8 cellular contexts compared by ENCODE assay signal in genomic region chr22:39502789-39503464, GRCh38. TPM values are rescaled to one million over a fixed set of nuclear protein-coding genes. Genes with fewer than 3 reads are reported as not detected.
A peak's percentile ranks its signal among the peaks of the same experiment; 100 is the strongest.
DNase-seq lines count a peak whose midpoint lies in the region; ATAC-seq and TF ChIP-seq lines count a peak whose summit lies in the region.

No MANE protein-coding gene starts in this region.

- POLR2A ChIA-PET in activated CD8-positive, alpha-beta T cell treated with anti-CD3 and anti-CD28 coated beads for 36 hours (lab: Charles Lee): interaction anchor here (0.8 to 4.4 kb wide), 6 partner anchors 13 to 56 kb away, joined by 3 to 48 read pairs (median 9); partner anchors contain the start of gene ATF4

- H3K9me3 ChIP-seq in iPS-18c (ENCODE audit: control insufficient read depth, insufficient read depth, low read length): no peaks in the 10 kb centered on the region

- ATAC-seq in activated CD8-positive, alpha-beta T cell treated with anti-CD3 and anti-CD28 coated beads for 36 hours: no peak
- ATAC-seq in HG02981 (IDR thresholded peaks at IDR 0.05; ENCODE audit: unreplicated experiment): no peak

- CTCF ChIA-PET in activated naive CD4-positive, alpha-beta T cell treated with anti-CD3 and anti-CD28 coated beads for 36 hours (lab: Charles Lee): interaction anchor here (1.0 to 2.5 kb wide), 4 partner anchors 10 to 26 kb away, joined by 3 to 11 read pairs (median 6); no protein-coding TSS in a partner anchor
- CTCF ChIA-PET in activated CD8-positive, alpha-beta T cell treated with anti-CD3 and anti-CD28 coated beads for 36 hours (lab: Charles Lee): interaction anchor here (1.0 to 17.7 kb wide), 5 partner anchors 10 to 25 kb away, joined by 3 to 323 read pairs (median 15); partner anchors contain the start of genes ATF4 and RPS19BP1

- no peaks in the 10 kb centered on the region for H3K9me3 Mint-ChIP-seq in activated naive CD4-positive, alpha-beta T cell treated with anti-CD3 and anti-CD28 coated beads for 36 hours
- H3K9me3 Mint-ChIP-seq in activated CD8-positive, alpha-beta T cell treated with anti-CD3 and anti-CD28 coated beads for 36 hours: no peaks in the 10 kb centered on the region

- H3K27ac ChIP-seq in substantia nigra (ENCODE audit: low read depth, low read length, poor library complexity, severe bottlenecking): peak overlapping the region; percentile 92

- H3K4me1 Mint-ChIP-seq in activated naive CD4-positive, alpha-beta T cell treated with anti-CD3 and anti-CD28 coated beads for 36 hours (ENCODE audit: low read depth): peaks cover 34% of the 10 kb centered on the region
- H3K4me1 Mint-ChIP-seq in activated CD8-positive, alpha-beta T cell treated with anti-CD3 and anti-CD28 coated beads for 36 hours (ENCODE audit: low read depth): peaks cover 30% of the 10 kb centered on the region

- no peaks in the 10 kb centered on the region for H3K27me3 Mint-ChIP-seq in activated naive CD4-positive, alpha-beta T cell treated with anti-CD3 and anti-CD28 coated beads for 36 hours (ENCODE audit: low read depth)
- H3K27me3 Mint-ChIP-seq in activated CD8-positive, alpha-beta T cell treated with anti-CD3 and anti-CD28 coated beads for 36 hours: no peaks in the 10 kb centered on the region

- peaks cover 37% of the 10 kb centered on the region for H3K36me3 Mint-ChIP-seq in activated naive CD4-positive, alpha-beta T cell treated with anti-CD3 and anti-CD28 coated beads for 36 hours (ENCODE audit: low read depth)
- peaks cover 40% of the 10 kb centered on the region for H3K36me3 Mint-ChIP-seq in activated CD8-positive, alpha-beta T cell treated with anti-CD3 and anti-CD28 coated beads for 36 hours (ENCODE audit: low read depth)

- DNase-seq in activated naive CD4-positive, alpha-beta T cell treated with anti-CD3 and anti-CD28 coated beads for 36 hours: no peak
- DNase-seq in activated naive CD4-positive, alpha-beta T cell (lab: John Stamatoyannopoulos, UW): no peak
- DNase-seq in activated CD8-positive, alpha-beta T cell treated with anti-CD3 and anti-CD28 coated beads for 36 hours: no peak
- no peak for DNase-seq in substantia nigra (lab: John Stamatoyannopoulos, UW)
- no peak for DNase-seq in DMS 273 (lab: John Stamatoyannopoulos, UW; ENCODE audit: unreplicated experiment)
- DNase-seq in NCI-H524 (lab: John Stamatoyannopoulos, UW): no peak

- peak overlapping the region; percentile 96 for H3K4me3 Mint-ChIP-seq in activated naive CD4-positive, alpha-beta T cell treated with anti-CD3 and anti-CD28 coated beads for 36 hours
- peak overlapping the region; percentile 80 for H3K4me3 Mint-ChIP-seq in activated CD8-positive, alpha-beta T cell treated with anti-CD3 and anti-CD28 coated beads for 36 hours

- H3K4me3 ChIP-seq in iPS-18c (ENCODE audit: insufficient read depth, low read depth, low read length): peak overlapping the region; percentile 78

- no peak for TF ChIP-seq CTCF in activated CD8-positive, alpha-beta T cell treated with anti-CD3 and anti-CD28 coated beads for 36 hours (IDR thresholded peaks at IDR 0.05)

- peak overlapping the region; percentile 76 for H3K27ac Mint-ChIP-seq in activated naive CD4-positive, alpha-beta T cell treated with anti-CD3 and anti-CD28 coated beads for 36 hours
- peak overlapping the region; percentile 86 for H3K27ac Mint-ChIP-seq in activated CD8-positive, alpha-beta T cell treated with anti-CD3 and anti-CD28 coated beads for 36 hours

- intact Hi-C loops in activated naive CD4-positive, alpha-beta T cell treated with anti-CD3 and anti-CD28 coated beads for 36 hours (cut with micrococcal nuclease): loop anchor here (1.0 to 10.0 kb wide), 4 partner anchors 17 to 808 kb away; partner anchors contain the start of genes ATF4 and TAB1
- intact Hi-C loops in activated CD8-positive, alpha-beta T cell treated with anti-CD3 and anti-CD28 coated beads for 36 hours (cut with micrococcal nuclease): no loop called here

RNA-seq across cellular contexts. Expression of gene MIEF1, which starts 0.8 kb away (rescaled TPM):
- 10 to 100 TPM; 33.3 to 35.1 TPM for total RNA-seq in activated naive CD4-positive, alpha-beta T cell treated with anti-CD3 and anti-CD28 coated beads for 36 hours
- 10 to 100 TPM; 48.2 to 51.1 TPM for total RNA-seq in activated CD8-positive, alpha-beta T cell treated with anti-CD3 and anti-CD28 coated beads for 36 hours

RNA-seq across cellular contexts. Expression of gene ATF4, which starts 17.4 kb away (rescaled TPM):
- 100 to 1,000 TPM; 589 to 609 TPM for total RNA-seq in activated naive CD4-positive, alpha-beta T cell treated with anti-CD3 and anti-CD28 coated beads for 36 hours
- 100 to 1,000 TPM; 518 to 536 TPM for total RNA-seq in activated CD8-positive, alpha-beta T cell treated with anti-CD3 and anti-CD28 coated beads for 36 hours

RNA-seq across cellular contexts. Expression of gene RPS19BP1, which starts 29.6 kb away (rescaled TPM):
- total RNA-seq in activated naive CD4-positive, alpha-beta T cell treated with anti-CD3 and anti-CD28 coated beads for 36 hours: 10 to 100 TPM; 52.0 to 56.2 TPM
- total RNA-seq in activated CD8-positive, alpha-beta T cell treated with anti-CD3 and anti-CD28 coated beads for 36 hours: 10 to 100 TPM; 68.5 to 71.7 TPM

RNA-seq across cellular contexts. Expression of gene MGAT3, which starts 46.1 kb away (rescaled TPM):
- total RNA-seq in activated naive CD4-positive, alpha-beta T cell treated with anti-CD3 and anti-CD28 coated beads for 36 hours: under 1 TPM; 0.40 to 0.62 TPM
- total RNA-seq in activated CD8-positive, alpha-beta T cell treated with anti-CD3 and anti-CD28 coated beads for 36 hours: 1 to 10 TPM in 1 of 2 experiments, under 1 TPM in 1; 0.90 to 1.9 TPM
